8 cellular contexts compared by ENCODE assay signal in the genomic region with DNA sequence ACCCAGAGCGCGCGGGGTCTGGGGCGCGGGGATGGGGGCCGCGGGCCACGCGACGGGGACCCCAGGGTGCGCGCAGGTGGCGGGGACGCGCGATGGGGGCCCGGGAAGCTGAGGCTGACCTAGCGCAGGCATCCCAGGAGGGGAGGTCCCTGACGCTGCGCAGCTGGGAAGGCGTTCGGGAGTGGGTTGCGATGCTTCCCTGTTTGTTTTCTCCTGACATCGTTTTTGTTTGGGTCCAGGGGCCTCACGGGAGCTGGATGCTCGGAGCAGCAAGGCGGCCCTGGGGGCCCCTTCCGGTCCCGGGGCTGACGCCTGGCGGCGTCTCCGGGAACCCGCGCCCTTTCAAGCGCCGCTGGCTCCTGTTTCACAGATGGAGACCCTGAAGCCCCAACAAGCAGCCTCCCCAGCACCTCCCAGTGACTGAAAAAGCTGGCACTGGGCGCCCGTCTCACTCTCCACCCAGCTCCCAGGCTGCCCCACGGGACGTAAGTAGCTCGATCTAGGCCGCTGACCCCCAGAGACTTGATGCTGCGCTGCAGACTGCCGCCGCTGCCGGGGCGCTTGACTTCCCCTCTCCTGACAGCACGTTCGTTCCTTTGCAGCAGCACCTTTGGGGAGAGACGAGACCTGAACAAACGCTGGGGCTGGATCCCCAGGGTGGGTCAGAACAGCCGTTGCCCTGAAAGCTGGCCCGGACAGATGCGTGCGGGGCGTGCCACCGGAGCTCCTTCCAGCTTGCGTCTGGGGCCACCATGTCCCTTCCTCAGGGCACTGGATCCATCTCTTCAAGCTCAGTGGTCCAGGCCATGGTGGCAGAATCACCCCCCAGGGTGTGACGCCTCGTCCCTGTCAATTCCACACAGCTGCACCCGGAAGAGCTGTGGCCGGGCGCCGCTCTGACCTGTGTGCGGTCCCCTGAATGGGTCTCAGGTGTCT. TPM values are rescaled to one million over a fixed set of nuclear protein-coding genes. Genes with fewer than 3 reads are reported as not detected.
DNase-seq lines count a peak whose midpoint lies in the region; ATAC-seq and TF ChIP-seq lines count a peak whose summit lies in the region.

No MANE protein-coding gene starts in this region.

- H4K8ac ChIP-seq in H9 (replicated peaks; ENCODE audit: insufficient read length, low read depth, low read length), result no peak overlapping the region

- H3K18ac ChIP-seq in H9 (ENCODE audit: insufficient read length, low read depth, low read length), result no peak overlapping the region

- H3K14ac ChIP-seq in H9 (ENCODE audit: insufficient read depth, low read length), result no peak overlapping the region

- no peak overlapping the region for H4K5ac ChIP-seq in H9 (ENCODE audit: insufficient read length, low read depth, low read length)

- H3K9me3 Mint-ChIP-seq in H9, result no peaks in the 10 kb centered on the region
- no peaks in the 10 kb centered on the region for H3K9me3 Mint-ChIP-seq in dendritic cell treated with granulocyte-macrophage colony-stimulating factor and Interleukin-4, amounts not matched to agents 40 ng/mL and 50 ng/mL, for 4 days

- TF ChIP-seq CTCF in GM12864 (IDR thresholded peaks at IDR 0.05; ENCODE audit: low read depth, low read length, missing control alignments) (peak; percentile 47), H9 (conservative IDR thresholded peaks at IDR 0.05) (peak; percentile 57), Loucy (conservative IDR thresholded peaks at IDR 0.05; ENCODE audit: low read length) (peak; percentile 31), lower lobe of right lung (IDR thresholded peaks at IDR 0.05) (peak; percentile 28)

- peaks cover 0 to 14% (median 14%) of the 10 kb centered on the region in 3 experiments; a peak in 5 of 7 replicates for H3K36me3 Mint-ChIP-seq in H9 (ENCODE audit: insufficient read depth in 1 of 3, low read depth in 3 of 3)
- peaks cover 26% of the 10 kb centered on the region for H3K36me3 Mint-ChIP-seq in dendritic cell treated with granulocyte-macrophage colony-stimulating factor and Interleukin-4, amounts not matched to agents 40 ng/mL and 50 ng/mL, for 4 days (ENCODE audit: low read depth)

- WGBS in H9 (ENCODE audit: extremely low coverage, insufficient read length, low lambda C conversion rate), result no CpG with 5 or more reads among the region's 66 CpGs

- ATAC-seq in lower lobe of right lung, result peak; percentile 0 to 31
- no peak for ATAC-seq in GM18520 (IDR thresholded peaks at IDR 0.05; ENCODE audit: unreplicated experiment)

- H3K9me2 ChIP-seq in Loucy (replicated peaks; ENCODE audit: low read depth, low read length), result no peaks in the 10 kb centered on the region

- H3K9ac ChIP-seq in H9 (ENCODE audit: extremely low read depth, insufficient read length, low read length) (no peak overlapping the region), Loucy (ENCODE audit: low read depth, low read length, poor library complexity, severe bottlenecking) (peak overlapping the region; percentile 59)

- H4K20me1 ChIP-seq in H9 (ENCODE audit: control insufficient read depth, insufficient read depth, insufficient read length), result no peaks in the 10 kb centered on the region
- no peaks in the 10 kb centered on the region for H4K20me1 ChIP-seq in Loucy (ENCODE audit: insufficient read depth, low read length, poor library complexity, severe bottlenecking)

- H2BK12ac ChIP-seq in H9 (ENCODE audit: insufficient read length, low read depth, low read length), result no peak overlapping the region

- no peak overlapping the region for H3K56ac ChIP-seq in H9 (ENCODE audit: insufficient read length, low read depth, low read length)

- intact Hi-C loops in dendritic cell treated with granulocyte-macrophage colony-stimulating factor and Interleukin-4, amounts not matched to agents 40 ng/mL and 50 ng/mL, for 4 days (cut with micrococcal nuclease), result loop anchor here (2.0 kb wide), 1 partner anchor 43 kb away; a partner anchor contains a TSS
- intact Hi-C loops in lower lobe of right lung (cut with DNase I), result no loop called here

- H3K9me3 ChIP-seq in H9 (ENCODE audit: control insufficient read depth, low read depth, low read length), result no peaks in the 10 kb centered on the region
- H3K9me3 ChIP-seq in Loucy (ENCODE audit: insufficient read depth, low read depth, low read length), result no peaks in the 10 kb centered on the region
- no peaks in the 10 kb centered on the region for H3K9me3 ChIP-seq in lower lobe of right lung

- H3K36me3 ChIP-seq in Loucy (ENCODE audit: insufficient read depth, low read length) (no peaks in the 10 kb centered on the region; the same call in 1 of the 2 replicates), lower lobe of right lung (peaks cover 12% of the 10 kb centered on the region)

- H3K4me1 ChIP-seq in H9 (ENCODE audit: insufficient read depth, low read length) (no peaks in the 10 kb centered on the region), Loucy (ENCODE audit: insufficient read depth, low read length, poor library complexity, severe bottlenecking) (peaks cover 4% of the 10 kb centered on the region), lower lobe of right lung (peaks cover 11% of the 10 kb centered on the region)

- peaks cover 2% of the 10 kb centered on the region for H3K27me3 Mint-ChIP-seq in H9 (ENCODE audit: low read depth)
- no peaks in the 10 kb centered on the region for H3K27me3 Mint-ChIP-seq in dendritic cell treated with granulocyte-macrophage colony-stimulating factor and Interleukin-4, amounts not matched to agents 40 ng/mL and 50 ng/mL, for 4 days

- H3K27ac ChIP-seq in H9 (ENCODE audit: insufficient read length, low read depth, low read length) (no peak overlapping the region), lower lobe of right lung (peak overlapping the region; percentile 70)

- H3F3A ChIP-seq in Loucy (ENCODE audit: low read depth), result no peaks in the 10 kb centered on the region

- no peak overlapping the region for H2BK20ac ChIP-seq in H9 (ENCODE audit: low read depth, low read length, poor library complexity, severe bottlenecking)

- H3K79me1 ChIP-seq in H9 (ENCODE audit: insufficient read depth, low read depth, low read length, poor library complexity, severe bottlenecking), result no peaks in the 10 kb centered on the region

- DNase-seq in GM12864 (ENCODE audit: low read depth) (no peak), H9 (peak; percentile 77), lower lobe of right lung (peak; percentile 63)
- peak; percentile 27 for DNase-seq in activated CD4-positive, alpha-beta T cell treated with anti-CD3 and anti-CD28 coated beads for 1 hour
- peak; percentile 9 for DNase-seq in stimulated activated CD8-positive, alpha-beta memory T cell treated with anti-CD3 and anti-CD28 coated beads, Interleukin-12 subunit alpha, Interleukin-12 subunit beta, amount 100 ng/mL, for 24 hours (ENCODE audit: extremely low read depth)

- H3K23ac ChIP-seq in H9 (ENCODE audit: insufficient read length, low read depth, low read length), result no peak overlapping the region

- no peak overlapping the region for H3K4ac ChIP-seq in H9 (ENCODE audit: low read depth, low read length)

- H3T11ph ChIP-seq in H9 (ENCODE audit: low read length), result no peak overlapping the region

- peak overlapping the region; percentile 73 for H3K4me2 ChIP-seq in H9 (ENCODE audit: insufficient read depth, insufficient read length, low read length)
- peak overlapping the region; percentile 73 for H3K4me2 ChIP-seq in Loucy (ENCODE audit: low read depth, low read length, poor library complexity, severe bottlenecking)

- H3K27me3 ChIP-seq in H9 (ENCODE audit: insufficient read depth, low read length) (no peaks in the 10 kb centered on the region), Loucy (ENCODE audit: insufficient read depth, low read length, poor library complexity, severe bottlenecking) (no peaks in the 10 kb centered on the region), lower lobe of right lung (ENCODE audit: low read depth) (no peaks in the 10 kb centered on the region)

- no peak overlapping the region; a peak in 1 of 7 replicates for H3K27ac Mint-ChIP-seq in H9
- H3K27ac Mint-ChIP-seq in dendritic cell treated with granulocyte-macrophage colony-stimulating factor and Interleukin-4, amounts not matched to agents 40 ng/mL and 50 ng/mL, for 4 days, result peak overlapping the region; percentile 69

- no peak overlapping the region for H2BK120ac ChIP-seq in H9 (ENCODE audit: low read depth, low read length, poor library complexity, severe bottlenecking)

- no peak overlapping the region for H2AK5ac ChIP-seq in H9 (ENCODE audit: insufficient read length, low read length)

- H3K23me2 ChIP-seq in H9 (ENCODE audit: insufficient read length, low read depth, low read length, poor library complexity, severe bottlenecking), result peaks cover 5% of the 10 kb centered on the region

- no peak overlapping the region for H2BK5ac ChIP-seq in H9 (ENCODE audit: insufficient read length, low read length)

- H3K4me3 ChIP-seq in GM12864 (ENCODE audit: low read depth, low read length) (peak overlapping the region; percentile 54), Loucy (ENCODE audit: low read length, poor library complexity, severe bottlenecking) (peak overlapping the region; percentile 81), lower lobe of right lung (peak overlapping the region; percentile 75)

- H3K79me2 ChIP-seq in H9 (ENCODE audit: insufficient read depth, low read length) (no peaks in the 10 kb centered on the region), Loucy (ENCODE audit: insufficient read depth, low read length) (no peaks in the 10 kb centered on the region)

- peaks cover 11 to 17% of the 10 kb centered on the region in 2 experiments for H3K4me1 Mint-ChIP-seq in H9
- peaks cover 17% of the 10 kb centered on the region for H3K4me1 Mint-ChIP-seq in dendritic cell treated with granulocyte-macrophage colony-stimulating factor and Interleukin-4, amounts not matched to agents 40 ng/mL and 50 ng/mL, for 4 days (ENCODE audit: low read depth)

- H2BK15ac ChIP-seq in H9 (ENCODE audit: low read depth, low read length), result no peak overlapping the region

- no peak overlapping the region for H4K91ac ChIP-seq in H9 (ENCODE audit: insufficient read length, low read depth, low read length)

- H2AFZ ChIP-seq in H9 (ENCODE audit: low read length), result no peak overlapping the region
- H2AFZ ChIP-seq in Loucy (ENCODE audit: low read length), result peak overlapping the region; percentile 77

- peak overlapping the region; percentile 77 to 82 for H3K4me3 Mint-ChIP-seq in H9
- H3K4me3 Mint-ChIP-seq in dendritic cell treated with granulocyte-macrophage colony-stimulating factor and Interleukin-4, amounts not matched to agents 40 ng/mL and 50 ng/mL, for 4 days, result peak overlapping the region; percentile 78

RNA-seq across cellular contexts. Expression of a gene that starts 0.6 kb away (rescaled TPM):
- 16.4 and 17.8 TPM in 2 replicates for total RNA-seq in H9 (2021)
- total RNA-seq in lower lobe of right lung, result 15.6 TPM

RNA-seq across cellular contexts. Expression of a gene that starts 33.8 kb away (rescaled TPM):
- total RNA-seq in H9 (2021) (58.7 and 58.9 TPM in 2 replicates), lower lobe of right lung (26.9 TPM)

RNA-seq across cellular contexts. Expression of a gene that starts 42.0 kb away (rescaled TPM):
- total RNA-seq in H9 (2021) (63.1 and 63.6 TPM in 2 replicates), lower lobe of right lung (35.5 TPM)
